Comparison of ENCODE assay signal across 24 cellular contexts in genomic region chr9:126027566-126027965, GRCh38.
"Had no signal": no experiment of that assay in that cellular context is flagged by ENCODE, and none has a peak within 500 bp of the region (broad histone marks: within the 10 kb centered on the region; RNA-seq: fewer than 3 reads in every experiment).

No MANE protein-coding gene starts in this region.

- H3K27ac ChIP-seq: heart left ventricle, neutrophil, parathyroid adenoma, transverse colon, uterus, VCaP had no signal

- DNase-seq: activated CD4-positive, alpha-beta memory T cell treated with anti-CD3 and anti-CD28 coated beads, Interleukin-2, amount 10 ng/mL, durations not matched to agents 7 days and 5 days; activated CD4-positive, alpha-beta T cell treated with anti-CD3 and anti-CD28 coated beads, Interleukin-2, amount 10 ng/mL, durations not matched to agents 24 days and 14 days; activated effector memory CD4-positive, alpha-beta T cell treated with Interleukin-2 at 50 U/mL for 16 hours; activated naive CD4-positive, alpha-beta T cell treated with anti-CD3 and anti-CD28 coated beads for 36 hours; activated naive CD8-positive, alpha-beta T cell treated with anti-CD3 and anti-CD28 coated beads, Interleukin-2, amount 10 ng/mL, durations not matched to agents 7 days and 5 days; activated T-cell treated with anti-CD3 and anti-CD28 coated beads, Interleukin-2, amount 50 U/mL, for 72 hours; amniotic stem cell; cerebellar nuclear complex; cortex of kidney; islet precursor cell; left colon; naive thymus-derived CD4-positive, alpha-beta T cell; stimulated activated CD4-positive, alpha-beta T cell treated with anti-CD3 and anti-CD28 coated beads, Interleukin-2, amount 100 ng/mL, for 48 hours; stimulated activated CD8-positive, alpha-beta memory T cell treated with anti-CD3 and anti-CD28 coated beads, Interleukin-4, amount 100 ng/mL, for 48 hours; stimulated activated naive B cell treated with anti-CD40 and anti-IgM and Interleukin-4, amounts not matched to agents 10 μg/mL and 1 μg/mL and 100 μg/mL, for 72 hours; transverse colon; uterus had no signal

- H2AFZ ChIP-seq: parathyroid adenoma had no signal

- H3K36me3 ChIP-seq: heart left ventricle, neutrophil, transverse colon, uterus had no signal

- H3K4me1 ChIP-seq: heart left ventricle, parathyroid adenoma, transverse colon, uterus had no signal

- H3K27me3 ChIP-seq: neutrophil, transverse colon, uterus had no signal

- H3K9ac ChIP-seq: parathyroid adenoma had no signal

- H3K4me3 ChIP-seq: heart left ventricle, smooth muscle cell, transverse colon, uterus had no signal

- ATAC-seq: activated CD4-positive, CD25-positive, alpha-beta regulatory T cell treated with anti-CD3 and anti-CD28 coated beads, Interleukin-2, amount 50 U/mL, for 24 hours; activated T-cell treated with anti-CD3 and anti-CD28 coated beads, Interleukin-2, amount 50 U/mL, for 72 hours; heart left ventricle; left colon; naive thymus-derived CD4-positive, alpha-beta T cell; sciatic nerve; stimulated activated naive B cell treated with anti-CD40 and anti-IgM and Interleukin-4, amounts not matched to agents 10 μg/mL and 1 μg/mL and 100 μg/mL, for 72 hours had no signal

- H3K79me2 ChIP-seq: parathyroid adenoma had no signal

- H3K4me2 ChIP-seq: smooth muscle cell had no signal

- H3K9me3 ChIP-seq: heart left ventricle, neutrophil, transverse colon, uterus had no signal
